Comparison of ENCODE assay signal across 1 cellular context in genomic region chr1:29196863-29197589, GRCh38.
TF ChIP-seq lines count a peak whose summit lies in the region.

No MANE protein-coding gene starts in this region.

TF ChIP-seq in WTC11, 78 proteins besides CTCF, POLR2A, EP300 and RAD21:
- TF ChIP-seq MXD4 (CRISPR knock-in tag; IDR thresholded peaks at IDR 0.05; ENCODE audit: borderline replicate concordance) = no peak
- no peak for TF ChIP-seq ATF3 (CRISPR knock-in tag; conservative IDR thresholded peaks at IDR 0.05)
- no peak for TF ChIP-seq RELA (CRISPR knock-in tag; IDR thresholded peaks at IDR 0.05; ENCODE audit: borderline replicate concordance)
- no peak for TF ChIP-seq SMAD3 (CRISPR knock-in tag; IDR thresholded peaks at IDR 0.05; ENCODE audit: borderline replicate concordance)
- TF ChIP-seq ZNF317 (CRISPR knock-in tag; IDR thresholded peaks at IDR 0.05; ENCODE audit: borderline replicate concordance, low read depth) = no peak
- TF ChIP-seq, protein P1, sequence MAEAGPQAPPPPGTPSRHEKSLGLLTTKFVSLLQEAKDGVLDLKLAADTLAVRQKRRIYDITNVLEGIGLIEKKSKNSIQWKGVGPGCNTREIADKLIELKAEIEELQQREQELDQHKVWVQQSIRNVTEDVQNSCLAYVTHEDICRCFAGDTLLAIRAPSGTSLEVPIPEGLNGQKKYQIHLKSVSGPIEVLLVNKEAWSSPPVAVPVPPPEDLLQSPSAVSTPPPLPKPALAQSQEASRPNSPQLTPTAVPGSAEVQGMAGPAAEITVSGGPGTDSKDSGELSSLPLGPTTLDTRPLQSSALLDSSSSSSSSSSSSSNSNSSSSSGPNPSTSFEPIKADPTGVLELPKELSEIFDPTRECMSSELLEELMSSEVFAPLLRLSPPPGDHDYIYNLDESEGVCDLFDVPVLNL (CRISPR knock-in tag; IDR thresholded peaks at IDR 0.05; ENCODE audit: borderline replicate concordance, low read depth) = no peak
- TF ChIP-seq SP1 (CRISPR knock-in tag; conservative IDR thresholded peaks at IDR 0.05) = no peak
- no peak for TF ChIP-seq CREB1 (CRISPR knock-in tag; IDR thresholded peaks at IDR 0.05)
- TF ChIP-seq E2F1 (CRISPR knock-in tag; IDR thresholded peaks at IDR 0.05) = no peak
- TF ChIP-seq, protein P2, sequence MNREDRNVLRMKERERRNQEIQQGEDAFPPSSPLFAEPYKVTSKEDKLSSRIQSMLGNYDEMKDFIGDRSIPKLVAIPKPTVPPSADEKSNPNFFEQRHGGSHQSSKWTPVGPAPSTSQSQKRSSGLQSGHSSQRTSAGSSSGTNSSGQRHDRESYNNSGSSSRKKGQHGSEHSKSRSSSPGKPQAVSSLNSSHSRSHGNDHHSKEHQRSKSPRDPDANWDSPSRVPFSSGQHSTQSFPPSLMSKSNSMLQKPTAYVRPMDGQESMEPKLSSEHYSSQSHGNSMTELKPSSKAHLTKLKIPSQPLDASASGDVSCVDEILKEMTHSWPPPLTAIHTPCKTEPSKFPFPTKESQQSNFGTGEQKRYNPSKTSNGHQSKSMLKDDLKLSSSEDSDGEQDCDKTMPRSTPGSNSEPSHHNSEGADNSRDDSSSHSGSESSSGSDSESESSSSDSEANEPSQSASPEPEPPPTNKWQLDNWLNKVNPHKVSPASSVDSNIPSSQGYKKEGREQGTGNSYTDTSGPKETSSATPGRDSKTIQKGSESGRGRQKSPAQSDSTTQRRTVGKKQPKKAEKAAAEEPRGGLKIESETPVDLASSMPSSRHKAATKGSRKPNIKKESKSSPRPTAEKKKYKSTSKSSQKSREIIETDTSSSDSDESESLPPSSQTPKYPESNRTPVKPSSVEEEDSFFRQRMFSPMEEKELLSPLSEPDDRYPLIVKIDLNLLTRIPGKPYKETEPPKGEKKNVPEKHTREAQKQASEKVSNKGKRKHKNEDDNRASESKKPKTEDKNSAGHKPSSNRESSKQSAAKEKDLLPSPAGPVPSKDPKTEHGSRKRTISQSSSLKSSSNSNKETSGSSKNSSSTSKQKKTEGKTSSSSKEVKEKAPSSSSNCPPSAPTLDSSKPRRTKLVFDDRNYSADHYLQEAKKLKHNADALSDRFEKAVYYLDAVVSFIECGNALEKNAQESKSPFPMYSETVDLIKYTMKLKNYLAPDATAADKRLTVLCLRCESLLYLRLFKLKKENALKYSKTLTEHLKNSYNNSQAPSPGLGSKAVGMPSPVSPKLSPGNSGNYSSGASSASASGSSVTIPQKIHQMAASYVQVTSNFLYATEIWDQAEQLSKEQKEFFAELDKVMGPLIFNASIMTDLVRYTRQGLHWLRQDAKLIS (CRISPR knock-in tag; IDR thresholded peaks at IDR 0.05; ENCODE audit: borderline replicate concordance) = no peak
- TF ChIP-seq ZNF416 (CRISPR knock-in tag; IDR thresholded peaks at IDR 0.05) = no peak
- no peak for TF ChIP-seq ZSCAN18 (CRISPR knock-in tag; IDR thresholded peaks at IDR 0.05)
- TF ChIP-seq, protein P3, sequence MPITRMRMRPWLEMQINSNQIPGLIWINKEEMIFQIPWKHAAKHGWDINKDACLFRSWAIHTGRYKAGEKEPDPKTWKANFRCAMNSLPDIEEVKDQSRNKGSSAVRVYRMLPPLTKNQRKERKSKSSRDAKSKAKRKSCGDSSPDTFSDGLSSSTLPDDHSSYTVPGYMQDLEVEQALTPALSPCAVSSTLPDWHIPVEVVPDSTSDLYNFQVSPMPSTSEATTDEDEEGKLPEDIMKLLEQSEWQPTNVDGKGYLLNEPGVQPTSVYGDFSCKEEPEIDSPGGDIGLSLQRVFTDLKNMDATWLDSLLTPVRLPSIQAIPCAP (CRISPR knock-in tag; IDR thresholded peaks at IDR 0.05) = no peak
- no peak for TF ChIP-seq CBFB (CRISPR knock-in tag; IDR thresholded peaks at IDR 0.05; ENCODE audit: low read depth)
- no peak for TF ChIP-seq NFE2L1 (CRISPR knock-in tag; IDR thresholded peaks at IDR 0.05)
- no peak for TF ChIP-seq SOX15 (CRISPR knock-in tag; IDR thresholded peaks at IDR 0.05)
- TF ChIP-seq NR3C1 (CRISPR knock-in tag; conservative IDR thresholded peaks at IDR 0.05; ENCODE audit: low read depth) = no peak
- TF ChIP-seq PREB (CRISPR knock-in tag; IDR thresholded peaks at IDR 0.05; ENCODE audit: borderline replicate concordance) = no peak
- TF ChIP-seq MYBL2 (CRISPR knock-in tag; IDR thresholded peaks at IDR 0.05) = no peak
- TF ChIP-seq, protein P4, sequence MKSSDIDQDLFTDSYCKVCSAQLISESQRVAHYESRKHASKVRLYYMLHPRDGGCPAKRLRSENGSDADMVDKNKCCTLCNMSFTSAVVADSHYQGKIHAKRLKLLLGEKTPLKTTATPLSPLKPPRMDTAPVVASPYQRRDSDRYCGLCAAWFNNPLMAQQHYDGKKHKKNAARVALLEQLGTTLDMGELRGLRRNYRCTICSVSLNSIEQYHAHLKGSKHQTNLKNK (CRISPR knock-in tag; IDR thresholded peaks at IDR 0.05) = no peak
